ENCODE assay signal across 9 cellular contexts in genomic region chr2:26144953-26145680, GRCh38. TPM values are rescaled to one million over a fixed set of nuclear protein-coding genes. Genes with fewer than 3 reads are reported as not detected.
DNase-seq lines count a peak whose midpoint lies in the region; ATAC-seq and TF ChIP-seq lines count a peak whose summit lies in the region.
"Had no signal": no experiment of that assay in that cellular context is flagged by ENCODE, and none has a peak within 500 bp of the region (broad histone marks: within the 10 kb centered on the region; RNA-seq: fewer than 3 reads in every experiment).

No MANE protein-coding gene starts in this region.

- H3K9me3 ChIP-seq in Caco-2 (no peaks in the 10 kb centered on the region), Peyer's patch (no peaks in the 10 kb centered on the region), thoracic aorta (no peaks in the 10 kb centered on the region)

- BruUV-seq in Caco-2 (replicated peaks; lab: Mats Ljungman, UMichigan), result no TSS peak

- 0 out of 2 replicates have a peak, but pooled peaks cover 11% of the 10 kb centered on the region for H3K4me1 ChIP-seq in Caco-2
- peaks cover 0 to 5% (median 0%) of the 10 kb centered on the region in 4 donors for H3K4me1 ChIP-seq in Peyer's patch
- H3K4me1 ChIP-seq in thoracic aorta (ENCODE audit: control insufficient read depth in 1 of 2, low read depth in 2 of 2), result no peaks in the 10 kb centered on the region

- H3K4me3 Mint-ChIP-seq in Caco-2 (ENCODE audit: unreplicated experiment), result no peak overlapping the region
- H3K4me3 Mint-ChIP-seq in activated T-helper 17 cell treated with anti-CD3 and anti-CD28 coated beads, Interleukin-2, amount 50 U/mL, for 72 hours, result no peak overlapping the region
- H3K4me3 Mint-ChIP-seq: activated naive CD4-positive, alpha-beta T cell treated with anti-CD3 and anti-CD28 coated beads, Interleukin-2, amount 50 U/mL, for 24 hours had no signal

- H3K36me3 Mint-ChIP-seq in Caco-2 (ENCODE audit: insufficient read depth, unreplicated experiment), result peaks cover 8% of the 10 kb centered on the region
- H3K36me3 Mint-ChIP-seq in activated T-helper 17 cell treated with anti-CD3 and anti-CD28 coated beads, Interleukin-2, amount 50 U/mL, for 72 hours (ENCODE audit: low read depth), result no peaks in the 10 kb centered on the region
- H3K36me3 Mint-ChIP-seq: activated naive CD4-positive, alpha-beta T cell treated with anti-CD3 and anti-CD28 coated beads, Interleukin-2, amount 50 U/mL, for 24 hours had no signal

- H3K27ac Mint-ChIP-seq in Caco-2 (ENCODE audit: unreplicated experiment), result no peak overlapping the region
- H3K27ac Mint-ChIP-seq in activated T-helper 17 cell treated with anti-CD3 and anti-CD28 coated beads, Interleukin-2, amount 50 U/mL, for 72 hours, result peak overlapping the region; percentile 11
- H3K27ac Mint-ChIP-seq: activated naive CD4-positive, alpha-beta T cell treated with anti-CD3 and anti-CD28 coated beads, Interleukin-2, amount 50 U/mL, for 24 hours had no signal

- TF ChIP-seq CTCF in Caco-2 (IDR thresholded peaks at IDR 0.05; ENCODE audit: insufficient read depth in 1 of 2, low read depth in 1 of 2, low read length in 1 of 2, severe bottlenecking in 1 of 2, unreplicated experiment in 1 of 2) (peak; percentile 73 to 87), Peyer's patch (IDR thresholded peaks at IDR 0.05) (peak; percentile 31 to 90 (median 70)), thoracic aorta (IDR thresholded peaks at IDR 0.05) (peak; percentile 73)

- CTCF ChIA-PET in Caco-2 (lab: Charles Lee), result interaction anchor here (0.7 to 5.6 kb wide), 5 partner anchors 44 to 194 kb away, joined by 3 to 28 read pairs (median 4); no protein-coding TSS in a partner anchor

- intact Hi-C loops in Caco-2 (cut with micrococcal nuclease; ENCODE audit: unreplicated experiment), result loop anchor here (1.0 kb wide), 4 partner anchors 57 to 293 kb away; no protein-coding TSS in a partner anchor

- POLR2A ChIA-PET in Caco-2 (lab: Charles Lee), result no interaction called here

- no peaks in the 10 kb centered on the region for H3K27me3 ChIP-seq in Caco-2 (replicated peaks; ENCODE audit: control insufficient read depth, insufficient read depth, low read length)
- H3K27me3 ChIP-seq in Peyer's patch, result no peaks in the 10 kb centered on the region
- H3K27me3 ChIP-seq in thoracic aorta (replicated peaks; ENCODE audit: insufficient read depth), result no peaks in the 10 kb centered on the region

- H3K27ac ChIP-seq in Peyer's patch (peak overlapping the region in 1 of 4 donors; percentile 19), thoracic aorta (no peak overlapping the region)

- DNase-seq in Caco-2 (peak; percentile 70 to 77), HUDEP-2 (lab: John Stamatoyannopoulos, UW; ENCODE audit: unreplicated experiment in 76 of 76) (peak in 50 of 76 experiments; percentile 5 to 61 (median 34)), Peyer's patch (peak; percentile 48 to 78 (median 66)), foreskin melanocyte (peak; percentile 37), occipital lobe (lab: John Stamatoyannopoulos, UW) (peak; percentile 26), thoracic aorta (ENCODE audit: low spot score) (peak; percentile 9)

- peak; percentile 55 for ATAC-seq in activated T-helper 17 cell treated with anti-CD3 and anti-CD28 coated beads, Interleukin-2, amount 50 U/mL, for 72 hours (replicated peaks)
- ATAC-seq in thoracic aorta (ENCODE audit: insufficient number of reproducible peaks, low FRiP score, low read depth) (no peak), GM21717 (IDR thresholded peaks at IDR 0.05; ENCODE audit: unreplicated experiment) (no peak)

- H3K36me3 ChIP-seq in Caco-2 (ENCODE audit: control insufficient read depth, insufficient read depth, low read length) (no peaks in the 10 kb centered on the region), Peyer's patch (no peaks in the 10 kb centered on the region), thoracic aorta (no peaks in the 10 kb centered on the region)

- H3K4me3 ChIP-seq in Caco-2 (ENCODE audit: low read depth, low read length) (no peak overlapping the region), Peyer's patch (peak overlapping the region in 1 of 4 donors; percentile 30), thoracic aorta (no peak overlapping the region)

- no peaks in the 10 kb centered on the region for H3K9me3 Mint-ChIP-seq in Caco-2 (ENCODE audit: unreplicated experiment)
- H3K9me3 Mint-ChIP-seq in activated T-helper 17 cell treated with anti-CD3 and anti-CD28 coated beads, Interleukin-2, amount 50 U/mL, for 72 hours, result no peaks in the 10 kb centered on the region
- H3K9me3 Mint-ChIP-seq: activated naive CD4-positive, alpha-beta T cell treated with anti-CD3 and anti-CD28 coated beads, Interleukin-2, amount 50 U/mL, for 24 hours had no signal

- peaks cover 18% of the 10 kb centered on the region for H3K4me1 Mint-ChIP-seq in Caco-2 (ENCODE audit: low read depth, unreplicated experiment)
- peaks cover 5% of the 10 kb centered on the region for H3K4me1 Mint-ChIP-seq in activated T-helper 17 cell treated with anti-CD3 and anti-CD28 coated beads, Interleukin-2, amount 50 U/mL, for 72 hours

- peak in 1 of 2 donors; percentile 21 for TF ChIP-seq POLR2A in Peyer's patch (IDR thresholded peaks at IDR 0.05)

- H3K27me3 Mint-ChIP-seq in Caco-2 (ENCODE audit: insufficient read depth, unreplicated experiment), result peaks cover 3% of the 10 kb centered on the region
- H3K27me3 Mint-ChIP-seq in activated T-helper 17 cell treated with anti-CD3 and anti-CD28 coated beads, Interleukin-2, amount 50 U/mL, for 72 hours, result peaks cover 2% of the 10 kb centered on the region

RNA-seq across cellular contexts. Expression of gene GAREM2, which starts 27.8 kb away (rescaled TPM):
- 15.6 and 23.6 TPM in 2 replicates for total RNA-seq in Caco-2 (2022)
- total RNA-seq in Peyer's patch, result under 1 TPM in 3 of 4 donors, not detected in 1; 0.35 to 0.94 (median 0.85) TPM
- 1 to 10 TPM; 2.1 TPM for total RNA-seq in activated T-helper 17 cell treated with anti-CD3 and anti-CD28 coated beads, Interleukin-2, amount 50 U/mL, for 72 hours
- 7.0 TPM for total RNA-seq in occipital lobe
- 1 to 10 TPM; 2.3 to 5.6 TPM for total RNA-seq in thoracic aorta

Comparison
In these comparisons a context has a peak if more than half of its experiments do, and no peak if none do; other contexts are left out.
1. DNase-seq: peak in every context shown above with its lines; median percentile 74 in Caco-2; 66 in Peyer's patch; 37 in foreskin melanocyte; 34 in HUDEP-2; 26 in occipital lobe; 9 in thoracic aorta.